10 cellular contexts compared by ENCODE assay signal in the genomic region with DNA sequence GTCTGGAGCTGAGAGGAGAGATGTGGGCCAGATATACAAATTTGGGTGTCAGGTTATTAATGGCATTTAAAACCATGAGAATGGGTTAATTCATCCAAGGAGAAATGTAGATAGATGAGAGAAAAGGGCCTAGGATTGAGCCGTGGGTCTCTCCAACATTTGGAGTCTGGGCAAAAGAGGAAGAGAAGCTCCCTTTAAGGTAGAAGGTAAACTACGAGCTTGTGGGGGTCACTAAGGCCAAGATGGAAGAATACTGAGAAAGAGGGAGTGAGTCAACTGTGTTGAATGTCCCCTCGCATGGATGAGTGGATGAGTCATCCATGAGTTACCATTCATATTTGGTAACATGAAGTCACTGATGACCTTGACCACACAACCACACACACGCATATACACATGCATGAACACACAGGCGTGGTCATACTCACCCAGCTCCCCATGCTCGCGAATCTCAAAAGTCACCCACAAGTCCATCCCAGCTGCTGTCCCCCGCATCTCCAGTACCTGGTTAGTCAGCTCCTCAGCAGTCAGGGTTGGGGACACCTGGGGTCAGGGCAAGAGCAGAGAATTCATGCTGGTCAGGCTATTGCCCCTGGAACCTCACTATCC. TPM values are rescaled to one million over a fixed set of nuclear protein-coding genes. Genes with fewer than 3 reads are reported as not detected.
DNase-seq lines count a peak whose midpoint lies in the region; ATAC-seq and TF ChIP-seq lines count a peak whose summit lies in the region.
"Had no signal": no experiment of that assay in that cellular context is flagged by ENCODE, and none has a peak within 500 bp of the region (broad histone marks: within the 10 kb centered on the region; RNA-seq: fewer than 3 reads in every experiment).

No MANE protein-coding gene starts in this region.

- H3K79me2 ChIP-seq in GM23248 (ENCODE audit: insufficient read depth), result no peaks in the 10 kb centered on the region
- no peaks in the 10 kb centered on the region for H3K79me2 ChIP-seq in neural progenitor cell (ENCODE audit: low read depth)

- TF ChIP-seq CTCF in NB4 (IDR thresholded peaks at IDR 0.05; ENCODE audit: low read depth, low read length) (no peak), fibroblast of villous mesenchyme (IDR thresholded peaks at IDR 0.05; ENCODE audit: insufficient read depth, low read depth, low read length) (no peak), neural progenitor cell (IDR thresholded peaks at IDR 0.05) (no peak)

- in situ Hi-C loops in GM23248 (cut with MboI), result no loop called here

- H3K9me2 ChIP-seq in GM23248 (ENCODE audit: insufficient read depth), result no peaks in the 10 kb centered on the region

- no peak overlapping the region for H3K4me3 Mint-ChIP-seq in neural progenitor cell

- H3K9me3 Mint-ChIP-seq in neural progenitor cell, result no peaks in the 10 kb centered on the region

- H3K27me3 ChIP-seq in GM23248 (replicated peaks; ENCODE audit: insufficient read depth), result no peaks in the 10 kb centered on the region
- H3K27me3 ChIP-seq in neural progenitor cell, result no peaks in the 10 kb centered on the region

- H3K4me3 ChIP-seq in GM23248, result no peak overlapping the region
- H3K4me3 ChIP-seq in NB4 (ENCODE audit: low read depth, low read length), result no peak overlapping the region
- H3K4me3 ChIP-seq in fibroblast of villous mesenchyme (ENCODE audit: low read depth, low read length), result no peak overlapping the region
- no peak overlapping the region for H3K4me3 ChIP-seq in neural progenitor cell
- H3K4me3 ChIP-seq: prostate gland had no signal

- no peaks in the 10 kb centered on the region for H3K9me3 ChIP-seq in GM23248 (ENCODE audit: low read depth)
- H3K9me3 ChIP-seq in neural progenitor cell (ENCODE audit: low read depth), result no peaks in the 10 kb centered on the region
- H3K9me3 ChIP-seq: prostate gland had no signal

- no peak overlapping the region for H3K27ac ChIP-seq in GM23248
- H3K27ac ChIP-seq in neural progenitor cell, result no peak overlapping the region
- H3K27ac ChIP-seq: prostate gland had no signal

- H3K36me3 ChIP-seq in GM23248 (ENCODE audit: low read depth) (no peaks in the 10 kb centered on the region), neural progenitor cell (no peaks in the 10 kb centered on the region)
- H3K36me3 ChIP-seq: prostate gland had no signal

- H2AFZ ChIP-seq in GM23248 (no peak overlapping the region), neural progenitor cell (replicated peaks) (no peak overlapping the region)

- H4K20me1 ChIP-seq in GM23248 (ENCODE audit: insufficient read depth) (no peaks in the 10 kb centered on the region), neural progenitor cell (ENCODE audit: low read depth) (no peaks in the 10 kb centered on the region)

- ATAC-seq in GM18498 (IDR thresholded peaks at IDR 0.05; ENCODE audit: unreplicated experiment), result no peak

- 69 to 70% methylated on average over 8 of the region's 8 CpGs for WGBS in GM23248 (ENCODE audit: low coverage in 1 of 2, low lambda C conversion rate in 2 of 2, missing lambda C conversion rate in 2 of 2), 2 experiments

- H3K36me3 Mint-ChIP-seq in neural progenitor cell, result peaks cover 26% of the 10 kb centered on the region

- no peak overlapping the region for H3K27ac Mint-ChIP-seq in neural progenitor cell

- TF ChIP-seq POLR2A in NB4 (IDR thresholded peaks at IDR 0.05; ENCODE audit: extremely low read depth, insufficient read length), result no peak

- DNase-seq in Daoy (ENCODE audit: low read depth) (peak; percentile 90), GM23248 (peak; percentile 92), NB4 (ENCODE audit: low read depth) (peak; percentile 36), fibroblast of villous mesenchyme (ENCODE audit: low read depth) (peak; percentile 75), islet precursor cell (no peak), neural progenitor cell (ENCODE audit: low spot score) (no peak), AML-193 (lab: John Stamatoyannopoulos, UW) (no peak)
- DNase-seq: activated CD4-positive, alpha-beta T cell treated with anti-CD3 and anti-CD28 coated beads for 4 hours had no signal

- H3K4me1 Mint-ChIP-seq in neural progenitor cell, result no peaks in the 10 kb centered on the region

- H3K4me1 ChIP-seq in GM23248 (ENCODE audit: insufficient read depth), result peaks cover 18% of the 10 kb centered on the region
- H3K4me1 ChIP-seq in neural progenitor cell, result no peaks in the 10 kb centered on the region
- H3K4me1 ChIP-seq: prostate gland had no signal

- no peak overlapping the region for H3K9ac ChIP-seq in GM23248
- H3K9ac ChIP-seq in neural progenitor cell, result no peak overlapping the region

- H3K4me2 ChIP-seq in GM23248 (ENCODE audit: unreplicated experiment) (no peak overlapping the region), neural progenitor cell (no peak overlapping the region)

- peaks cover 6% of the 10 kb centered on the region; the same call in 1 of the 2 replicates for H3F3A ChIP-seq in GM23248 (ENCODE audit: insufficient read depth)
- no peaks in the 10 kb centered on the region for H3F3A ChIP-seq in neural progenitor cell (ENCODE audit: low read depth)

- no peaks in the 10 kb centered on the region for H3K27me3 Mint-ChIP-seq in neural progenitor cell (ENCODE audit: insufficient read depth, low read depth)

RNA-seq across cellular contexts. Expression of a gene that starts 6.8 kb away (rescaled TPM):
- total RNA-seq in Daoy (2014; rRNA removed; shearing (Covaris generic)), result 7.5 and 13.2 TPM in 2 replicates
- 24.4 and 32.0 TPM in 2 replicates for total RNA-seq in GM23248 (2014; rRNA removed; shearing (Covaris generic))
- polyA plus RNA-seq in GM23248 (2016; fragmentation: Nextera tagmentation; extraction: Ambion mirVana), result 21.8 and 23.8 TPM in 2 replicates
- total RNA-seq in fibroblast of villous mesenchyme (24.2 and 25.8 TPM in 2 replicates), neural progenitor cell (ENCODE audit: low replicate concordance) (8.7 and 17.6 TPM in 2 replicates)

RNA-seq across cellular contexts. Expression of a gene that starts 21.2 kb away (rescaled TPM):
- 2.6 and 3.4 TPM in 2 replicates for total RNA-seq in Daoy (2014; rRNA removed; shearing (Covaris generic))
- total RNA-seq in GM23248 (2014; rRNA removed; shearing (Covaris generic)), result 2.8 and 3.8 TPM in 2 replicates
- 2.1 and 2.9 TPM in 2 replicates for polyA plus RNA-seq in GM23248 (2016; fragmentation: Nextera tagmentation; extraction: Ambion mirVana)
- total RNA-seq in fibroblast of villous mesenchyme (4.7 and 8.4 TPM in 2 replicates), neural progenitor cell (ENCODE audit: low replicate concordance) (0.30 and 3.9 TPM in 2 replicates)

RNA-seq across cellular contexts. Expression of a gene that starts 21.4 kb away (rescaled TPM):
- 62.0 and 62.6 TPM in 2 replicates for total RNA-seq in Daoy (2014; rRNA removed; shearing (Covaris generic))
- total RNA-seq in GM23248 (2014; rRNA removed; shearing (Covaris generic)), result 43.8 and 53.2 TPM in 2 replicates
- polyA plus RNA-seq in GM23248 (2016; fragmentation: Nextera tagmentation; extraction: Ambion mirVana), result 59.0 and 62.9 TPM in 2 replicates
- 49.0 and 53.5 TPM in 2 replicates for total RNA-seq in fibroblast of villous mesenchyme
- 57.3 and 83.2 TPM in 2 replicates for total RNA-seq in neural progenitor cell (ENCODE audit: low replicate concordance)

RNA-seq across cellular contexts. Expression of a gene that starts 24.0 kb away (rescaled TPM):
- total RNA-seq in Daoy (2014; rRNA removed; shearing (Covaris generic)), result 1.7 and 3.0 TPM in 2 replicates
- 2.2 and 3.9 TPM in 2 replicates for total RNA-seq in GM23248 (2014; rRNA removed; shearing (Covaris generic))
- 2.2 TPM in 2 replicates for polyA plus RNA-seq in GM23248 (2016; fragmentation: Nextera tagmentation; extraction: Ambion mirVana)
- total RNA-seq in fibroblast of villous mesenchyme (5.6 and 7.7 TPM in 2 replicates), neural progenitor cell (ENCODE audit: low replicate concordance) (7.6 and 17.0 TPM in 2 replicates)

RNA-seq across cellular contexts. Expression of a gene that starts 39.2 kb away (rescaled TPM):
- total RNA-seq in Daoy (2014; rRNA removed; shearing (Covaris generic)), result 40.7 and 43.5 TPM in 2 replicates
- total RNA-seq in GM23248 (2014; rRNA removed; shearing (Covaris generic)), result 26.0 and 34.5 TPM in 2 replicates
- 33.7 and 34.4 TPM in 2 replicates for polyA plus RNA-seq in GM23248 (2016; fragmentation: Nextera tagmentation; extraction: Ambion mirVana)
- 22.9 and 26.8 TPM in 2 replicates for total RNA-seq in fibroblast of villous mesenchyme
- 20.4 and 30.8 TPM in 2 replicates for total RNA-seq in neural progenitor cell (ENCODE audit: low replicate concordance)

Comparison
In these comparisons a context has a peak if more than half of its experiments do, and no peak if none do; other contexts are left out.
1. DNase-seq: peak in Daoy (single experiment), GM23248 (single experiment), NB4 (single experiment) and fibroblast of villous mesenchyme (single experiment); none in islet precursor cell (single experiment), neural progenitor cell (single experiment) and AML-193 (0 of 2).